Comparison of ENCODE assay signal across 11 cellular contexts in the genomic region with DNA sequence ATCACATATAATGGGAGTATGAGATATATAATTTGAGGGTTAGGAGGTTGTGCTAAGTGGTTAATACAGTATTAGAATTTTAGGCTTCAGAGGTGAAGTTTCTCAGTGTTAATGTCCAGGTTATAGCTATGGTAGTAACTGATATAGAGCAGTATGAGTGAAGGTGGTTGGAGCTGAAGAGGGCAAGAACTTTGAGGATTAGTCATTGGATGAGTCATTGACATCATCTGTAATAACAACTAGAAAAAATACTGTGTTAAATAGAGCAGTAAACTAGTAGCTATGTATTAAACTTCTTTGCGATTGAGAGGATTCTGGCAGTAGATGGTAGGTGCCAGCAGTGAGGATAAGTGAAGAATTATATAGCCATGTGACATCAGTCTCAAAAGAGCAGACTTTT. TPM values are rescaled to one million over a fixed set of nuclear protein-coding genes. Genes with fewer than 3 reads are reported as not detected.
DNase-seq lines count a peak whose midpoint lies in the region; FAIRE-seq and TF ChIP-seq lines count a peak whose summit lies in the region.
"Had no signal": no experiment of that assay in that cellular context is flagged by ENCODE, and none has a peak within 500 bp of the region (broad histone marks: within the 10 kb centered on the region; RNA-seq: fewer than 3 reads in every experiment).

No MANE protein-coding gene starts in this region.

- H3K27me3 ChIP-seq in breast epithelium = no peaks in the 10 kb centered on the region
- no peaks in the 10 kb centered on the region for H3K27me3 ChIP-seq in left ventricle myocardium inferior (ENCODE audit: low read depth)

- FAIRE-seq in urothelium cell line (lab: Jason Lieb, UNC) = no peak

- CTCF ChIA-PET in MCF 10A (lab: Yijun Ruan, JAX) = interaction anchor here (0.6 to 1.2 kb wide), 4 partner anchors 12 to 1284 kb away, joined by 3 to 7 read pairs (median 4); no protein-coding TSS in a partner anchor
- CTCF ChIA-PET in activated CD4-positive, alpha-beta memory T cell treated with anti-CD3 and anti-CD28 coated beads for 36 hours (lab: Charles Lee) = interaction anchor here (1.6 to 1.9 kb wide), 2 partner anchors 12 to 62 kb away, joined by 4 to 10 read pairs; a partner anchor contains a TSS

- no peaks in the 10 kb centered on the region for H3K27me3 Mint-ChIP-seq in MCF 10A (ENCODE audit: insufficient read depth, unreplicated experiment)
- no peaks in the 10 kb centered on the region for H3K27me3 Mint-ChIP-seq in activated CD4-positive, alpha-beta memory T cell treated with anti-CD3 and anti-CD28 coated beads for 36 hours
- H3K27me3 Mint-ChIP-seq: brain had no signal

- H3K4me1 Mint-ChIP-seq in MCF 10A (ENCODE audit: insufficient read depth, unreplicated experiment) = peaks cover 27% of the 10 kb centered on the region
- H3K4me1 Mint-ChIP-seq in activated CD4-positive, alpha-beta memory T cell treated with anti-CD3 and anti-CD28 coated beads for 36 hours (ENCODE audit: low read depth) = peaks cover 39% of the 10 kb centered on the region

- H3K27ac ChIP-seq in breast epithelium (no peak overlapping the region), left ventricle myocardium inferior (replicated peaks) (no peak overlapping the region)

- H3K4me3 Mint-ChIP-seq in MCF 10A (ENCODE audit: unreplicated experiment) = no peak overlapping the region
- no peak overlapping the region for H3K4me3 Mint-ChIP-seq in activated CD4-positive, alpha-beta memory T cell treated with anti-CD3 and anti-CD28 coated beads for 36 hours
- H3K4me3 Mint-ChIP-seq: brain had no signal

- H3K4me3 ChIP-seq in breast epithelium = no peak overlapping the region
- no peak overlapping the region for H3K4me3 ChIP-seq in left ventricle myocardium inferior
- H3K4me3 ChIP-seq: lung had no signal

- no peak for TF ChIP-seq POLR2A in breast epithelium (IDR thresholded peaks at IDR 0.05)

- DNase-seq in MCF 10A (ENCODE audit: unreplicated experiment) (peak; percentile 70), breast epithelium (ENCODE audit: low spot score in 2 of 2) (no peak), glomerular endothelial cell (ENCODE audit: extremely low read depth, low read depth, low spot score) (peak; percentile 36), urothelium cell line (ENCODE audit: low spot score) (peak; percentile 52), anterior cingulate cortex (lab: John Stamatoyannopoulos, UW) (no peak), epidermal melanocyte (ENCODE audit: insufficient read length, low spot score) (no peak), left ventricle myocardium inferior (no peak)
- DNase-seq in activated CD4-positive, alpha-beta memory T cell treated with anti-CD3 and anti-CD28 coated beads for 36 hours = no peak
- DNase-seq: Caco-2 had no signal

- H3K9me3 Mint-ChIP-seq in MCF 10A (ENCODE audit: unreplicated experiment) = no peaks in the 10 kb centered on the region
- H3K9me3 Mint-ChIP-seq in activated CD4-positive, alpha-beta memory T cell treated with anti-CD3 and anti-CD28 coated beads for 36 hours = no peaks in the 10 kb centered on the region
- H3K9me3 Mint-ChIP-seq: brain had no signal

- no peaks in the 10 kb centered on the region for H3K9me3 ChIP-seq in breast epithelium
- no peaks in the 10 kb centered on the region for H3K9me3 ChIP-seq in left ventricle myocardium inferior (replicated peaks)
- H3K9me3 ChIP-seq: Caco-2 had no signal

- H3K36me3 Mint-ChIP-seq in MCF 10A (ENCODE audit: insufficient read depth, unreplicated experiment) = peaks cover 71% of the 10 kb centered on the region
- H3K36me3 Mint-ChIP-seq in activated CD4-positive, alpha-beta memory T cell treated with anti-CD3 and anti-CD28 coated beads for 36 hours = peaks cover 30% of the 10 kb centered on the region

- H3K36me3 ChIP-seq in breast epithelium (no peaks in the 10 kb centered on the region), left ventricle myocardium inferior (peaks cover 52% of the 10 kb centered on the region)

- BruUV-seq in MCF 10A (replicated peaks; lab: Mats Ljungman, UMichigan) = no TSS peak

- POLR2A ChIA-PET in MCF 10A (lab: Yijun Ruan, JAX) = interaction anchor here (1.0 to 3.1 kb wide), 4 partner anchors 9 to 61 kb away, joined by 4 to 23 read pairs (median 8); a partner anchor contains a TSS
- POLR2A ChIA-PET in activated CD4-positive, alpha-beta memory T cell treated with anti-CD3 and anti-CD28 coated beads for 36 hours (lab: Charles Lee) = interaction anchor here (1.2 kb wide), 1 partner anchor 23 kb away, joined by 3 read pairs; no protein-coding TSS in a partner anchor

- H3K4me1 ChIP-seq in breast epithelium = no peaks in the 10 kb centered on the region
- H3K4me1 ChIP-seq in left ventricle myocardium inferior = peaks cover 11% of the 10 kb centered on the region
- H3K4me1 ChIP-seq: Caco-2 had no signal

- intact Hi-C loops in MCF 10A (cut with micrococcal nuclease) = loop anchor here (5.0 kb wide), 1 partner anchor 62 kb away; a partner anchor contains a TSS
- intact Hi-C loops in breast epithelium (cut with DNase I; ENCODE audit: low total_unique reads) = no loop called here
- intact Hi-C loops in activated CD4-positive, alpha-beta memory T cell treated with anti-CD3 and anti-CD28 coated beads for 36 hours (cut with micrococcal nuclease) = loop anchor here (5.0 kb wide), 2 partner anchors 37 to 48 kb away; a partner anchor contains a TSS
- intact Hi-C loops in left ventricle myocardium inferior (cut with micrococcal nuclease) = no loop called here

- H3K27ac Mint-ChIP-seq in MCF 10A (ENCODE audit: low read depth, unreplicated experiment) = peak overlapping the region; percentile 36
- peak overlapping the region; percentile 55 for H3K27ac Mint-ChIP-seq in activated CD4-positive, alpha-beta memory T cell treated with anti-CD3 and anti-CD28 coated beads for 36 hours

- TF ChIP-seq CTCF in MCF 10A (IDR thresholded peaks at IDR 0.05; ENCODE audit: unreplicated experiment) = no peak
- no peak for TF ChIP-seq CTCF in breast epithelium (IDR thresholded peaks at IDR 0.05)
- TF ChIP-seq CTCF in left ventricle myocardium inferior (IDR thresholded peaks at IDR 0.05; ENCODE audit: borderline replicate concordance) = no peak

RNA-seq across cellular contexts. Expression of a gene that starts 47.5 kb away (rescaled TPM):
- 165 and 213 TPM in 2 replicates for total RNA-seq in MCF 10A (2022)
- total RNA-seq in breast epithelium = 10 to 100 TPM; 46.6 to 82.0 (median 68.2) TPM
- total RNA-seq in activated CD4-positive, alpha-beta memory T cell treated with anti-CD3 and anti-CD28 coated beads for 36 hours = 10 to 100 TPM; 92.6 to 95.2 TPM
- 41.6 and 64.8 TPM in 2 replicates for total RNA-seq in glomerular endothelial cell
- 83.5 TPM for total RNA-seq in left ventricle myocardium inferior

Comparison
In these comparisons a context has a peak if more than half of its experiments do, and no peak if none do; other contexts are left out.
1. DNase-seq: peak in MCF 10A (single experiment), glomerular endothelial cell (single experiment) and urothelium cell line (single experiment); none in breast epithelium (0 of 2), activated CD4-positive, alpha-beta memory T cell treated with anti-CD3 and anti-CD28 coated beads for 36 hours (single experiment), anterior cingulate cortex (0 of 58), epidermal melanocyte (single experiment) and left ventricle myocardium inferior (single experiment).
2. intact Hi-C loops: an anchor here in MCF 10A (5.0 kb wide) and activated CD4-positive, alpha-beta memory T cell treated with anti-CD3 and anti-CD28 coated beads for 36 hours (5.0 kb wide); none called in breast epithelium and left ventricle myocardium inferior.